In genomic region chr16:66207864-66208226, GRCh38 we compare ENCODE assay signal across 15 cellular contexts.
DNase-seq lines count a peak whose midpoint lies in the region; ATAC-seq and TF ChIP-seq lines count a peak whose summit lies in the region.
"Had no signal": no experiment of that assay in that cellular context is flagged by ENCODE, and none has a peak within 500 bp of the region (broad histone marks: within the 10 kb centered on the region; RNA-seq: fewer than 3 reads in every experiment).

No MANE protein-coding gene starts in this region.

- H3K9me3 Mint-ChIP-seq in MCF 10A (ENCODE audit: unreplicated experiment) = peaks cover 16% of the 10 kb centered on the region
- no peaks in the 10 kb centered on the region for H3K9me3 Mint-ChIP-seq in activated naive CD8-positive, alpha-beta T cell treated with anti-CD3 and anti-CD28 coated beads for 36 hours

- CTCF ChIA-PET in MCF 10A (lab: Yijun Ruan, JAX) (no interaction called here), PC-3 (lab: Charles Lee) (no interaction called here)

- H2AFZ ChIP-seq in PC-3 (ENCODE audit: low read length) = no peak overlapping the region

- no peak overlapping the region for H3K27ac Mint-ChIP-seq in MCF 10A (ENCODE audit: low read depth, unreplicated experiment)
- H3K27ac Mint-ChIP-seq in activated naive CD8-positive, alpha-beta T cell treated with anti-CD3 and anti-CD28 coated beads for 36 hours = no peak overlapping the region
- H3K27ac Mint-ChIP-seq: CD8-positive, alpha-beta memory T cell had no signal

- no peaks in the 10 kb centered on the region for H3K4me1 ChIP-seq in breast epithelium
- peaks cover 32% of the 10 kb centered on the region for H3K4me1 ChIP-seq in PC-3 (ENCODE audit: insufficient read depth, low read length)
- no peaks in the 10 kb centered on the region for H3K4me1 ChIP-seq in foreskin keratinocyte
- H3K4me1 ChIP-seq: BE2C had no signal

- no peaks in the 10 kb centered on the region for H4K20me1 ChIP-seq in PC-3 (ENCODE audit: low read length)

- H3K9me3 ChIP-seq in breast epithelium = no peaks in the 10 kb centered on the region
- no peaks in the 10 kb centered on the region for H3K9me3 ChIP-seq in PC-3 (ENCODE audit: low read length)
- H3K9me3 ChIP-seq: BE2C, SJSA1 had no signal

- H3K27ac ChIP-seq in breast epithelium (no peak overlapping the region), PC-3 (ENCODE audit: low read length) (no peak overlapping the region), foreskin keratinocyte (no peak overlapping the region)
- H3K27ac ChIP-seq: SJSA1 had no signal

- DNase-seq in MCF 10A (ENCODE audit: unreplicated experiment) = peak; percentile 71
- no peak for DNase-seq in breast epithelium (ENCODE audit: low spot score in 2 of 2)
- DNase-seq in PC-3 = peak; percentile 55
- peak; percentile 24 to 50 for DNase-seq in foreskin keratinocyte
- DNase-seq in activated naive CD8-positive, alpha-beta T cell treated with anti-CD3 and anti-CD28 coated beads for 36 hours = no peak
- DNase-seq in HuH-7.5 (ENCODE audit: low spot score) = no peak
- DNase-seq: BE2C; CD8-positive, alpha-beta memory T cell; EL; NCI-H146; NCI-H2081 had no signal

- no peaks in the 10 kb centered on the region for H3K27me3 ChIP-seq in breast epithelium
- H3K27me3 ChIP-seq in PC-3 (ENCODE audit: low read length) = no peaks in the 10 kb centered on the region
- H3K27me3 ChIP-seq in foreskin keratinocyte = no peaks in the 10 kb centered on the region
- H3K27me3 ChIP-seq: BE2C, SJSA1 had no signal

- no peaks in the 10 kb centered on the region for H3F3A ChIP-seq in PC-3 (ENCODE audit: low read length, unreplicated experiment)

- H3K36me3 Mint-ChIP-seq in MCF 10A (ENCODE audit: insufficient read depth, unreplicated experiment) = no peaks in the 10 kb centered on the region
- H3K36me3 Mint-ChIP-seq in activated naive CD8-positive, alpha-beta T cell treated with anti-CD3 and anti-CD28 coated beads for 36 hours = no peaks in the 10 kb centered on the region
- H3K36me3 Mint-ChIP-seq: CD8-positive, alpha-beta memory T cell had no signal

- BruUV-seq in MCF 10A (replicated peaks; lab: Mats Ljungman, UMichigan) (no TSS peak), PC-3 (replicated peaks; lab: Mats Ljungman, UMichigan) (no TSS peak)

- TF ChIP-seq POLR2A in breast epithelium (IDR thresholded peaks at IDR 0.05) (no peak), GM18505 (IDR thresholded peaks at IDR 0.05; ENCODE audit: borderline replicate concordance, extremely low read depth, insufficient read depth, insufficient read length) (no peak)

- no peak overlapping the region for H3K4me3 Mint-ChIP-seq in MCF 10A (ENCODE audit: unreplicated experiment)
- H3K4me3 Mint-ChIP-seq in activated naive CD8-positive, alpha-beta T cell treated with anti-CD3 and anti-CD28 coated beads for 36 hours = no peak overlapping the region
- H3K4me3 Mint-ChIP-seq: CD8-positive, alpha-beta memory T cell had no signal

- H3K36me3 ChIP-seq in breast epithelium (no peaks in the 10 kb centered on the region), PC-3 (ENCODE audit: low read depth, low read length) (no peaks in the 10 kb centered on the region)
- H3K36me3 ChIP-seq: BE2C, SJSA1 had no signal

- no peak overlapping the region for H3K4me3 ChIP-seq in breast epithelium
- no peak overlapping the region for H3K4me3 ChIP-seq in PC-3 (ENCODE audit: low read length)
- H3K4me3 ChIP-seq: K562, SJSA1 had no signal

- intact Hi-C loops in MCF 10A (cut with micrococcal nuclease) (no loop called here), breast epithelium (cut with DNase I; ENCODE audit: low total_unique reads) (no loop called here), PC-3 (cut with micrococcal nuclease) (no loop called here)

- TF ChIP-seq CTCF in MCF 10A (IDR thresholded peaks at IDR 0.05; ENCODE audit: unreplicated experiment) (no peak), breast epithelium (IDR thresholded peaks at IDR 0.05) (no peak), PC-3 (conservative IDR thresholded peaks at IDR 0.05; ENCODE audit: low read depth, low read length) (no peak), foreskin keratinocyte (conservative IDR thresholded peaks at IDR 0.05) (no peak)

- H3K27me3 Mint-ChIP-seq in MCF 10A (ENCODE audit: insufficient read depth, unreplicated experiment) = no peaks in the 10 kb centered on the region
- H3K27me3 Mint-ChIP-seq in activated naive CD8-positive, alpha-beta T cell treated with anti-CD3 and anti-CD28 coated beads for 36 hours = peaks cover 23% of the 10 kb centered on the region

- H3K4me2 ChIP-seq in PC-3 (ENCODE audit: low read length) = no peak overlapping the region

- no peaks in the 10 kb centered on the region for H3K4me1 Mint-ChIP-seq in MCF 10A (ENCODE audit: insufficient read depth, unreplicated experiment)
- H3K4me1 Mint-ChIP-seq in activated naive CD8-positive, alpha-beta T cell treated with anti-CD3 and anti-CD28 coated beads for 36 hours = no peaks in the 10 kb centered on the region
- H3K4me1 Mint-ChIP-seq: CD8-positive, alpha-beta memory T cell had no signal

- H3K9ac ChIP-seq in PC-3 (ENCODE audit: low read length) = no peak overlapping the region

- H3K9me2 ChIP-seq in PC-3 (replicated peaks; ENCODE audit: low read length) = no peaks in the 10 kb centered on the region

- POLR2A ChIA-PET in MCF 10A (lab: Yijun Ruan, JAX) (no interaction called here), PC-3 (lab: Charles Lee; ENCODE audit: unreplicated experiment) (no interaction called here)

- ATAC-seq in PC-3 (no peak), foreskin keratinocyte (peak; percentile 72), GM21526 (IDR thresholded peaks at IDR 0.05; ENCODE audit: low FRiP score, unreplicated experiment) (no peak), GM18505 (IDR thresholded peaks at IDR 0.05; ENCODE audit: unreplicated experiment) (no peak)
- ATAC-seq: K562 had no signal

- H3K79me2 ChIP-seq in PC-3 (ENCODE audit: low read length) = no peaks in the 10 kb centered on the region

Comparison
In these comparisons a context has a peak if more than half of its experiments do, and no peak if none do; other contexts are left out.
1. DNase-seq: peak in MCF 10A (single experiment), PC-3 (single experiment) and foreskin keratinocyte (2 of 2); none in breast epithelium (0 of 2), activated naive CD8-positive, alpha-beta T cell treated with anti-CD3 and anti-CD28 coated beads for 36 hours (single experiment) and HuH-7.5 (single experiment).